In genomic region chr2:169790581-169790980, GRCh38 we compare ENCODE assay signal across 4 cellular contexts.
"Had no signal": no experiment of that assay in that cellular context is flagged by ENCODE, and none has a peak within 500 bp of the region (broad histone marks: within the 10 kb centered on the region; RNA-seq: fewer than 3 reads in every experiment).

No MANE protein-coding gene starts in this region.

- DNase-seq: KG1 had no signal

- H3K9me3 ChIP-seq: HAP-1 had no signal

- H3K36me3 ChIP-seq: HAP-1 had no signal

- H3K27ac ChIP-seq: GM23248, HL-60 had no signal

- H3K4me3 ChIP-seq: HAP-1 had no signal
